In the genomic region with DNA sequence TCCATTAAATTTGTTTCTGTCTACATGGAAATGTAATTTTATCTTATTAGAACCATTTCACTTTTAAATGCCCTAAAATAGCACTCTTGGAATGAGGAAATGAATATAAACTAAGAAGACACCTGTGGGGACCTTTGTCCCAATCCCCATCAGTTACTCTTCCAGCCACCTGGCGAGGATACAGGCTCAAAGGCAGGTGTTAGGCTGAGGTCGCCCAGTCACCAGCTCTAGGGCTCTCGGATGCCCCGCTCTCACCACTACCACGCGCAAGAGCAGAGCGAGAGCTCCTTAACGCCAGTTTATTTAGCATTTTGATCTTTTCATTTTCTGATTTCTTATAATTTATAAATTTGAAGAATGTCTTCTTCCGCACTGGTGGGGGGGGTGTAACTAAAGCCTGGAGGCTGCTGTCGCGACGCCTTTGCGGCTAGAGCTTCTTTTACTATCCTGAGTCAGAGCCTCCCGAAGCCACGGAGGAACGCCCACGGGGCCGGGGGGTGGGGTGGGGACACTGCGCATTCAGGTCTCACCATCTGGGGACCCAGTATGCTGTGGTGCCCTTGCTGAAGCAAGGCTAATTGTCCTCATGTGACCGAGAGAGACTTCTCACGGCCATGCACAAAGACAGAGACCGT, we compare ENCODE assay signal across 2 cellular contexts.
A peak's percentile ranks its signal among the peaks of the same experiment; 100 is the strongest.
TF ChIP-seq lines count a peak whose summit lies in the region.

No MANE protein-coding gene starts in this region.

TF ChIP-seq in GM23338, 12 proteins besides CTCF, POLR2A, EP300 and RAD21 (continues in another document):
- TF ChIP-seq EZH2phosphoT487 (IDR thresholded peaks at IDR 0.05; ENCODE audit: unreplicated experiment) (no peak), CREB1 (CRISPR knock-in tag; IDR thresholded peaks at IDR 0.05; ENCODE audit: low read depth) (no peak), JUNB (IDR thresholded peaks at IDR 0.05; ENCODE audit: unreplicated experiment) (no peak), POLR2AphosphoS5 (IDR thresholded peaks at IDR 0.05; ENCODE audit: low read depth) (no peak), EZH2 (IDR thresholded peaks at IDR 0.05; ENCODE audit: low read depth, unreplicated experiment) (no peak), NANOG (IDR thresholded peaks at IDR 0.05; ENCODE audit: borderline replicate concordance) (no peak), STAT1 (IDR thresholded peaks at IDR 0.05; ENCODE audit: unreplicated experiment) (no peak), ZNF114 (CRISPR knock-in tag; IDR thresholded peaks at IDR 0.05) (no peak), ZNF331 (CRISPR knock-in tag; IDR thresholded peaks at IDR 0.05; ENCODE audit: low read depth) (no peak)
- TF ChIP-seq, protein P1, sequence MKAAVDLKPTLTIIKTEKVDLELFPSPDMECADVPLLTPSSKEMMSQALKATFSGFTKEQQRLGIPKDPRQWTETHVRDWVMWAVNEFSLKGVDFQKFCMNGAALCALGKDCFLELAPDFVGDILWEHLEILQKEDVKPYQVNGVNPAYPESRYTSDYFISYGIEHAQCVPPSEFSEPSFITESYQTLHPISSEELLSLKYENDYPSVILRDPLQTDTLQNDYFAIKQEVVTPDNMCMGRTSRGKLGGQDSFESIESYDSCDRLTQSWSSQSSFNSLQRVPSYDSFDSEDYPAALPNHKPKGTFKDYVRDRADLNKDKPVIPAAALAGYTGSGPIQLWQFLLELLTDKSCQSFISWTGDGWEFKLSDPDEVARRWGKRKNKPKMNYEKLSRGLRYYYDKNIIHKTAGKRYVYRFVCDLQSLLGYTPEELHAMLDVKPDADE (IDR thresholded peaks at IDR 0.05) = no peak
- TF ChIP-seq, protein P2, sequence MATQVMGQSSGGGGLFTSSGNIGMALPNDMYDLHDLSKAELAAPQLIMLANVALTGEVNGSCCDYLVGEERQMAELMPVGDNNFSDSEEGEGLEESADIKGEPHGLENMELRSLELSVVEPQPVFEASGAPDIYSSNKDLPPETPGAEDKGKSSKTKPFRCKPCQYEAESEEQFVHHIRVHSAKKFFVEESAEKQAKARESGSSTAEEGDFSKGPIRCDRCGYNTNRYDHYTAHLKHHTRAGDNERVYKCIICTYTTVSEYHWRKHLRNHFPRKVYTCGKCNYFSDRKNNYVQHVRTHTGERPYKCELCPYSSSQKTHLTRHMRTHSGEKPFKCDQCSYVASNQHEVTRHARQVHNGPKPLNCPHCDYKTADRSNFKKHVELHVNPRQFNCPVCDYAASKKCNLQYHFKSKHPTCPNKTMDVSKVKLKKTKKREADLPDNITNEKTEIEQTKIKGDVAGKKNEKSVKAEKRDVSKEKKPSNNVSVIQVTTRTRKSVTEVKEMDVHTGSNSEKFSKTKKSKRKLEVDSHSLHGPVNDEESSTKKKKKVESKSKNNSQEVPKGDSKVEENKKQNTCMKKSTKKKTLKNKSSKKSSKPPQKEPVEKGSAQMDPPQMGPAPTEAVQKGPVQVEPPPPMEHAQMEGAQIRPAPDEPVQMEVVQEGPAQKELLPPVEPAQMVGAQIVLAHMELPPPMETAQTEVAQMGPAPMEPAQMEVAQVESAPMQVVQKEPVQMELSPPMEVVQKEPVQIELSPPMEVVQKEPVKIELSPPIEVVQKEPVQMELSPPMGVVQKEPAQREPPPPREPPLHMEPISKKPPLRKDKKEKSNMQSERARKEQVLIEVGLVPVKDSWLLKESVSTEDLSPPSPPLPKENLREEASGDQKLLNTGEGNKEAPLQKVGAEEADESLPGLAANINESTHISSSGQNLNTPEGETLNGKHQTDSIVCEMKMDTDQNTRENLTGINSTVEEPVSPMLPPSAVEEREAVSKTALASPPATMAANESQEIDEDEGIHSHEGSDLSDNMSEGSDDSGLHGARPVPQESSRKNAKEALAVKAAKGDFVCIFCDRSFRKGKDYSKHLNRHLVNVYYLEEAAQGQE (IDR thresholded peaks at IDR 0.05; ENCODE audit: unreplicated experiment) = no peak

TF ChIP-seq in K562, 482 proteins besides CTCF, POLR2A, EP300 and RAD21:
- TF ChIP-seq CBX8 (IDR thresholded peaks at IDR 0.05; ENCODE audit: borderline replicate concordance, extremely low read depth, low read depth, low read length, poor library complexity, severe bottlenecking) (peak; percentile 54), EGR1 (conservative IDR thresholded peaks at IDR 0.05) (peak; percentile 71), EZH2 (IDR thresholded peaks at IDR 0.05; ENCODE audit: borderline replicate concordance, low read depth, low read length) (0 out of 2 replicates have a peak, but pooled peaks have one; percentile 74), RBM39 (optimal IDR thresholded peaks at IDR 0.05; ENCODE audit: low read depth, low read length) (no peak)
- TF ChIP-seq, protein P3, sequence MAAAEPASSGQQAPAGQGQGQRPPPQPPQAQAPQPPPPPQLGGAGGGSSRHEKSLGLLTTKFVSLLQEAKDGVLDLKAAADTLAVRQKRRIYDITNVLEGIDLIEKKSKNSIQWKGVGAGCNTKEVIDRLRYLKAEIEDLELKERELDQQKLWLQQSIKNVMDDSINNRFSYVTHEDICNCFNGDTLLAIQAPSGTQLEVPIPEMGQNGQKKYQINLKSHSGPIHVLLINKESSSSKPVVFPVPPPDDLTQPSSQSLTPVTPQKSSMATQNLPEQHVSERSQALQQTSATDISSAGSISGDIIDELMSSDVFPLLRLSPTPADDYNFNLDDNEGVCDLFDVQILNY (CRISPR knock-in tag; IDR thresholded peaks at IDR 0.05) = no peak
